In genomic region chr12:24996820-24997219, GRCh38 we compare ENCODE assay signal across 13 cellular contexts. TPM values are rescaled to one million over a fixed set of nuclear protein-coding genes. Genes with fewer than 3 reads are reported as not detected.
"Had no signal": no experiment of that assay in that cellular context is flagged by ENCODE, and none has a peak within 500 bp of the region (broad histone marks: within the 10 kb centered on the region; RNA-seq: fewer than 3 reads in every experiment).

No MANE protein-coding gene starts in this region.

- H3K4me1 ChIP-seq: colonic mucosa had no signal

- H3K27me3 Mint-ChIP-seq: activated naive CD4-positive, alpha-beta T cell treated with anti-CD3 and anti-CD28 coated beads, Interleukin-2, amount 50 U/mL, for 24 hours; naive thymus-derived CD8-positive, alpha-beta T cell had no signal

- H3K9me3 ChIP-seq: colonic mucosa, neutrophil had no signal

- H3K36me3 Mint-ChIP-seq: activated naive CD4-positive, alpha-beta T cell treated with anti-CD3 and anti-CD28 coated beads, Interleukin-2, amount 50 U/mL, for 24 hours; naive thymus-derived CD8-positive, alpha-beta T cell; type B pancreatic cell had no signal

- H3K27ac ChIP-seq: colonic mucosa, foreskin keratinocyte, neutrophil had no signal

- ATAC-seq: foreskin keratinocyte; left cardiac atrium; naive thymus-derived CD8-positive, alpha-beta T cell had no signal

- H3K36me3 ChIP-seq: colonic mucosa, neutrophil had no signal

- H3K4me3 ChIP-seq: colonic mucosa, lung had no signal

- H3K4me3 Mint-ChIP-seq: activated naive CD4-positive, alpha-beta T cell treated with anti-CD3 and anti-CD28 coated beads, Interleukin-2, amount 50 U/mL, for 24 hours; type B pancreatic cell had no signal

- H3K27ac Mint-ChIP-seq: activated T-helper 2 cell treated with anti-CD3 and anti-CD28 coated beads, Interferon-gamma antibody, Interleukin-2, Interleukin-4, amounts not matched to agents 10 μg/mL and 5 μg/mL and 100 μg/mL, durations not matched to agents 14 hours and 24 hours and 36 hours had no signal

- H3K27me3 ChIP-seq: colonic mucosa, foreskin keratinocyte had no signal

- DNase-seq: activated CD4-positive, alpha-beta T cell treated with anti-CD3 and anti-CD28 coated beads for 4 hours; activated CD8-positive, alpha-beta memory T cell treated with anti-CD3 and anti-CD28 coated beads for 24 hours; caudate nucleus; colonic mucosa; foreskin keratinocyte; left cardiac atrium; naive thymus-derived CD8-positive, alpha-beta T cell; retina had no signal

- H3K9me3 Mint-ChIP-seq: activated naive CD4-positive, alpha-beta T cell treated with anti-CD3 and anti-CD28 coated beads, Interleukin-2, amount 50 U/mL, for 24 hours; activated T-helper 2 cell treated with anti-CD3 and anti-CD28 coated beads, Interferon-gamma antibody, Interleukin-2, Interleukin-4, amounts not matched to agents 10 μg/mL and 5 μg/mL and 100 μg/mL, durations not matched to agents 14 hours and 24 hours and 36 hours; naive thymus-derived CD8-positive, alpha-beta T cell; type B pancreatic cell had no signal

RNA-seq across cellular contexts. Expression of gene BCAT1, which starts 47.9 kb away (rescaled TPM):
- polyA plus RNA-seq: naive thymus-derived CD8-positive, alpha-beta T cell had no signal
